ENCODE assay signal across 1 cellular context in the genomic region with DNA sequence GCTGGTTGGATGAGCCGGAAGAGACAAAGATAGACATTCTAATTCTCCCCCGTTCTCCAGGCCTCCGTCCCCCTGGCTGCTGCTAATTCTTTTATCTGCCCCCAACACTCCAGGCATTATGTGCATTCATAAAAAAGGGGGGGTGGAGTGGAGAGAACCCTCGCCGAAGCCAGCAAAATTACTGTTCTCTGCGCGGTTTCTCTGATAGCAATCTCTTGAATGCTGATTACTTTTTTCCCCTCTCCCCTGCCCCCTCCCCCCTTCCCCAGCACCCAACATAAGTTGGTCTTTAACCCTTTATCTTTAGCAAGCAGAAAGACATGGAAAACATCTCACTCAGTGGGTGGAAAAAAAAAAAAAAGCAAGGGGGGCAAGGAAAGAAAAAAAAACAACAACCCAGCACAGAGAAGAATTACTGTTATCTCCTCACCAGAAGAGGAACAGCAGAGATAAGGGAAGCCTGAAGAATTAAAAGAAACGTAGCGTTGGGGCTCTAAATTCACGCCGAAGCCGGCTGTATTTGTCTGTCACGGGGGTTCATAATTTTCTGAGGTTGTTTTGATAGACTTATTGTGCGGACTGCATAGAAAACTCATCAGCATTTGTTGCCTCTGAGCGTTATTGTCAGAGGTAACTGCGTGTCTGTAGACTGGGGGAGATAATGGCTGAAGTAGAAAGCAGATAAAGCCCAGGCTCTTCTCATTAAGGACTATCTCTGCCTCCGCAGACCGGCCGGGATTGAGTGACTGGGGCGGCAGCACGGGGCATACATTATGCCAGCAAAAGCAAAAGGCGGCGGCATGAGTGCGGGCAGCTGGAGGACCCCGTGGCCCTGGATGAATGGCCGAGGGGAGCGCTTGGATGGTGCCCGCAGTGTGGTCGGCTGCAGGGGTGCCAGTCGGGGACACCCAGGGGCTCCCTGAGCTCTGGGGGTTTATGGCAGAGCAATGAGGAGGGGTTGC.
TF ChIP-seq lines count a peak whose summit lies in the region.

No MANE protein-coding gene starts in this region.

TF ChIP-seq in K562, 482 proteins besides CTCF, POLR2A, EP300 and RAD21 (continued from another document and continues in another):
- TF ChIP-seq ZNF407 (IDR thresholded peaks at IDR 0.05; ENCODE audit: low read depth): no peak
- TF ChIP-seq FOXJ3 (CRISPR knock-in tag; IDR thresholded peaks at IDR 0.05): no peak
- no peak for TF ChIP-seq TFE3 (CRISPR knock-in tag; IDR thresholded peaks at IDR 0.05)
- no peak for TF ChIP-seq ARID2 (IDR thresholded peaks at IDR 0.05)
- TF ChIP-seq MAFG (tag; conservative IDR thresholded peaks at IDR 0.05): no peak
- no peak for TF ChIP-seq NUFIP1 (IDR thresholded peaks at IDR 0.05; ENCODE audit: partially characterized antibody)
- TF ChIP-seq PHTF2 (CRISPR knock-in tag; IDR thresholded peaks at IDR 0.05): no peak
- TF ChIP-seq KDM1A (IDR thresholded peaks at IDR 0.05): peak; percentile 92 to 93
- TF ChIP-seq PHF21A (IDR thresholded peaks at IDR 0.05; ENCODE audit: borderline replicate concordance, low read depth): no peak; the same call in 1 of the 2 replicates
- no peak for TF ChIP-seq FOS (IDR thresholded peaks at IDR 0.05; ENCODE audit: extremely low read depth, insufficient read length)
- TF ChIP-seq PPARD (CRISPR knock-in tag; IDR thresholded peaks at IDR 0.05): no peak
- peak; percentile 58 to 80; a peak in 3 of 4 replicates for TF ChIP-seq MLLT1 (IDR thresholded peaks at IDR 0.05)
- TF ChIP-seq PML (IDR thresholded peaks at IDR 0.05; ENCODE audit: low read length): peak; percentile 76
- peak; percentile 90 for TF ChIP-seq CBFA2T2 (conservative IDR thresholded peaks at IDR 0.05)
- TF ChIP-seq CTBP1 (IDR thresholded peaks at IDR 0.05; ENCODE audit: borderline replicate concordance): peak; percentile 38; the same call in 1 of the 2 replicates
- TF ChIP-seq ILK (tag; IDR thresholded peaks at IDR 0.05; ENCODE audit: borderline replicate concordance, low read depth): no peak
- no peak for TF ChIP-seq SAP30 (IDR thresholded peaks at IDR 0.05; ENCODE audit: borderline replicate concordance, insufficient read depth, low read depth, low read length, poor library complexity, severe bottlenecking)
- TF ChIP-seq, protein P1, sequence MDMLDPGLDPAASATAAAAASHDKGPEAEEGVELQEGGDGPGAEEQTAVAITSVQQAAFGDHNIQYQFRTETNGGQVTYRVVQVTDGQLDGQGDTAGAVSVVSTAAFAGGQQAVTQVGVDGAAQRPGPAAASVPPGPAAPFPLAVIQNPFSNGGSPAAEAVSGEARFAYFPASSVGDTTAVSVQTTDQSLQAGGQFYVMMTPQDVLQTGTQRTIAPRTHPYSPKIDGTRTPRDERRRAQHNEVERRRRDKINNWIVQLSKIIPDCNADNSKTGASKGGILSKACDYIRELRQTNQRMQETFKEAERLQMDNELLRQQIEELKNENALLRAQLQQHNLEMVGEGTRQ (CRISPR knock-in tag; IDR thresholded peaks at IDR 0.05): no peak
- TF ChIP-seq NFYB (IDR thresholded peaks at IDR 0.05; ENCODE audit: extremely low read depth, insufficient read length): no peak
- peak; percentile 85 for TF ChIP-seq MECOM (CRISPR knock-in tag; IDR thresholded peaks at IDR 0.05)
- no peak for TF ChIP-seq BACH1 (tag; IDR thresholded peaks at IDR 0.05)
- 0 out of 2 replicates have a peak, but pooled peaks have one; percentile 10 for TF ChIP-seq ZNF583 (CRISPR knock-in tag; IDR thresholded peaks at IDR 0.05)
- TF ChIP-seq THAP7 (CRISPR knock-in tag; IDR thresholded peaks at IDR 0.05): no peak
- no peak for TF ChIP-seq TARDBP (IDR thresholded peaks at IDR 0.05)
- TF ChIP-seq, protein P2, sequence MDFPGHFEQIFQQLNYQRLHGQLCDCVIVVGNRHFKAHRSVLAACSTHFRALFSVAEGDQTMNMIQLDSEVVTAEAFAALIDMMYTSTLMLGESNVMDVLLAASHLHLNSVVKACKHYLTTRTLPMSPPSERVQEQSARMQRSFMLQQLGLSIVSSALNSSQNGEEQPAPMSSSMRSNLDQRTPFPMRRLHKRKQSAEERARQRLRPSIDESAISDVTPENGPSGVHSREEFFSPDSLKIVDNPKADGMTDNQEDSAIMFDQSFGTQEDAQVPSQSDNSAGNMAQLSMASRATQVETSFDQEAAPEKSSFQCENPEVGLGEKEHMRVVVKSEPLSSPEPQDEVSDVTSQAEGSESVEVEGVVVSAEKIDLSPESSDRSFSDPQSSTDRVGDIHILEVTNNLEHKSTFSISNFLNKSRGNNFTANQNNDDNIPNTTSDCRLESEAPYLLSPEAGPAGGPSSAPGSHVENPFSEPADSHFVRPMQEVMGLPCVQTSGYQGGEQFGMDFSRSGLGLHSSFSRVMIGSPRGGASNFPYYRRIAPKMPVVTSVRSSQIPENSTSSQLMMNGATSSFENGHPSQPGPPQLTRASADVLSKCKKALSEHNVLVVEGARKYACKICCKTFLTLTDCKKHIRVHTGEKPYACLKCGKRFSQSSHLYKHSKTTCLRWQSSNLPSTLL (IDR thresholded peaks at IDR 0.05): peak; percentile 98
- TF ChIP-seq DPF2 (IDR thresholded peaks at IDR 0.05): peak; percentile 98
- TF ChIP-seq HMBOX1 (IDR thresholded peaks at IDR 0.05): no peak
- TF ChIP-seq SMARCC2 (IDR thresholded peaks at IDR 0.05; ENCODE audit: low read depth): peak; percentile 84
- TF ChIP-seq ZNF668 (CRISPR knock-in tag; IDR thresholded peaks at IDR 0.05): peak; percentile 20; the same call in 1 of the 2 replicates
- TF ChIP-seq, protein P3, sequence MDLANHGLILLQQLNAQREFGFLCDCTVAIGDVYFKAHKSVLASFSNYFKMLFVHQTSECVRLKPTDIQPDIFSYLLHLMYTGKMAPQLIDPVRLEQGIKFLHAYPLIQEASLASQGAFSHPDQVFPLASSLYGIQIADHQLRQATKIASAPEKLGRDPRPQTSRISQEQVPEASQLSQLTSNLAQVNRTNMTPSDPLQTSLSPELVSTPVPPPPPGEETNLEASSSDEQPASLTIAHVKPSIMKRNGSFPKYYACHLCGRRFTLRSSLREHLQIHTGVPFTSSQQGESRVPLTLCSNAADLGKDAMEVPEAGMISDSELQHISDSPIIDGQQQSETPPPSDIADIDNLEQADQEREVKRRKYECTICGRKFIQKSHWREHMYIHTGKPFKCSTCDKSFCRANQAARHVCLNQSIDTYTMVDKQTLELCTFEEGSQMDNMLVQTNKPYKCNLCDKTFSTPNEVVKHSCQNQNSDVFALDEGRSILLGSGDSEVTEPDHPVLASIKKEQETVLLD (IDR thresholded peaks at IDR 0.05): peak; percentile 77; the same call in 1 of the 2 replicates
- no peak for TF ChIP-seq OTX1 (CRISPR knock-in tag; IDR thresholded peaks at IDR 0.05)
- no peak for TF ChIP-seq CREB3 (tag; conservative IDR thresholded peaks at IDR 0.05; ENCODE audit: low read depth)
- no peak for TF ChIP-seq ILF3 (IDR thresholded peaks at IDR 0.05; ENCODE audit: borderline replicate concordance)
- no peak for TF ChIP-seq TCF7L2 (IDR thresholded peaks at IDR 0.05; ENCODE audit: low read depth, low read length)
